Comparison of ENCODE assay signal across 8 cellular contexts in genomic region chr10:119209736-119210355, GRCh38. TPM values are rescaled to one million over a fixed set of nuclear protein-coding genes. Genes with fewer than 3 reads are reported as not detected.
DNase-seq lines count a peak whose midpoint lies in the region; ATAC-seq and TF ChIP-seq lines count a peak whose summit lies in the region.

No MANE protein-coding gene starts in this region.

- H3K4me1 ChIP-seq in heart right ventricle, result peaks cover 6 to 80% (median 74%) of the 10 kb centered on the region in 9 donors
- peaks cover 17 to 45% of the 10 kb centered on the region in 2 donors for H3K4me1 ChIP-seq in ascending aorta
- H3K4me1 ChIP-seq in mesodermal cell (ENCODE audit: control insufficient read depth, insufficient read depth, low read length, poor library complexity, severe bottlenecking), result peaks cover 49% of the 10 kb centered on the region
- peaks cover 0 to 11% of the 10 kb centered on the region in 2 donors for H3K4me1 ChIP-seq in aorta (ENCODE audit: control insufficient read depth in 1 of 2, insufficient read depth in 2 of 2, low read length in 2 of 2)
- H3K4me1 ChIP-seq in SJCRH30, result peaks cover 4% of the 10 kb centered on the region; the same call in 1 of the 2 replicates

- no peaks in the 10 kb centered on the region for H3K27me3 ChIP-seq in heart right ventricle
- H3K27me3 ChIP-seq in ascending aorta, result no peaks in the 10 kb centered on the region
- no peaks in the 10 kb centered on the region for H3K27me3 ChIP-seq in aorta (ENCODE audit: control insufficient read depth in 1 of 2, insufficient read depth in 2 of 2, low read length in 1 of 2)
- no peaks in the 10 kb centered on the region for H3K27me3 ChIP-seq in SJCRH30

- H3K9me3 ChIP-seq in heart right ventricle (no peaks in the 10 kb centered on the region), ascending aorta (no peaks in the 10 kb centered on the region), mesodermal cell (ENCODE audit: control insufficient read depth, low read length) (no peaks in the 10 kb centered on the region), aorta (ENCODE audit: control insufficient read depth, low read length) (no peaks in the 10 kb centered on the region), SJCRH30 (replicated peaks) (no peaks in the 10 kb centered on the region)

- intact Hi-C loops in heart right ventricle (cut with DNase I) (loop anchor here in 8 of 10 donors (2.0 to 10.0 kb wide), 9 partner anchors 42 to 235 kb away; no protein-coding TSS in a partner anchor), left ventricle myocardium superior (cut with micrococcal nuclease) (loop anchor here (10.0 kb wide), 1 partner anchor 205 kb away; no protein-coding TSS in a partner anchor), ascending aorta (cut with DNase I) (loop anchor here (1.0 to 10.0 kb wide), 4 partner anchors 37 to 445 kb away; partner anchors contain the start of genes BAG3 and TIAL1), aorta (cut with DNase I) (loop anchor here (5.0 kb wide), 3 partner anchors 42 to 207 kb away; no protein-coding TSS in a partner anchor)

- TF ChIP-seq CTCF in heart right ventricle (IDR thresholded peaks at IDR 0.05) (peak in 2 of 9 donors; percentile 0 to 6), ascending aorta (IDR thresholded peaks at IDR 0.05) (no peak)

- ATAC-seq in heart right ventricle (no peak), left ventricle myocardium superior (no peak), aorta (ENCODE audit: low FRiP score) (no peak)

- WGBS in heart right ventricle, 2 donors, result 24 to 27% methylated on average over 9 of the region's 9 CpGs
- 6 to 18% methylated on average over 3 to 5 of the region's 9 CpGs for WGBS in mesodermal cell (ENCODE audit: insufficient coverage in 2 of 2), 2 experiments
- 1 to 4% methylated on average over 9 of the region's 9 CpGs for WGBS in aorta, 2 donors

- peaks cover 0 to 21% (median 0%) of the 10 kb centered on the region in 9 donors for H3K36me3 ChIP-seq in heart right ventricle
- H3K36me3 ChIP-seq in ascending aorta, result no peaks in the 10 kb centered on the region
- H3K36me3 ChIP-seq in mesodermal cell (ENCODE audit: control insufficient read depth, insufficient read depth, low read length), result no peaks in the 10 kb centered on the region
- no peaks in the 10 kb centered on the region for H3K36me3 ChIP-seq in aorta (ENCODE audit: control insufficient read depth in 1 of 2, insufficient read depth in 2 of 2, low read length in 1 of 2)
- H3K36me3 ChIP-seq in SJCRH30, result no peaks in the 10 kb centered on the region

- H3K27ac ChIP-seq in heart right ventricle (peak overlapping the region; percentile 84 to 100 (median 98)), ascending aorta (peak overlapping the region; percentile 95 to 97), mesodermal cell (ENCODE audit: low read depth, low read length, severe bottlenecking) (no peak overlapping the region), aorta (ENCODE audit: low read depth in 1 of 2, low read length in 2 of 2) (peak overlapping the region; percentile 57 to 89), SJCRH30 (no peak overlapping the region)

- peak overlapping the region; percentile 72 to 99 (median 95) for H3K4me3 ChIP-seq in heart right ventricle
- peak overlapping the region; percentile 91 to 99 for H3K4me3 ChIP-seq in ascending aorta
- H3K4me3 ChIP-seq in mesodermal cell (ENCODE audit: extremely low read depth, insufficient read depth, low read length, poor library complexity, severe bottlenecking), result peak overlapping the region; percentile 73
- H3K4me3 ChIP-seq in aorta (ENCODE audit: low read length in 2 of 2), result peak overlapping the region; percentile 65 to 89
- no peak overlapping the region for H3K4me3 ChIP-seq in SJCRH30

- DNase-seq in heart right ventricle (no peak), left ventricle myocardium superior (no peak), ascending aorta (ENCODE audit: low spot score in 2 of 2) (no peak), aorta (peak in 1 of 2 donors; percentile 9), SJCRH30 (no peak), DMS153 treated with DMSO at 0.1 percent for 48 hours (lab: John Stamatoyannopoulos, UW; ENCODE audit: unreplicated experiment) (no peak), NCI-H1092 treated with DMSO at 0.1 percent for 48 hours (lab: John Stamatoyannopoulos, UW) (no peak)

RNA-seq across cellular contexts. Expression of gene GRK5, which starts 2.5 kb away (rescaled TPM):
- total RNA-seq in heart right ventricle, result 10 to 100 TPM; 11.8 to 80.5 (median 32.5) TPM
- 10 to 100 TPM; 19.4 to 20.2 TPM for polyA plus RNA-seq in heart right ventricle
- total RNA-seq in left ventricle myocardium superior, result 43.4 TPM
- 75.5 TPM for total RNA-seq in ascending aorta
- 23.7 TPM for polyA plus RNA-seq in mesodermal cell (2013, experiment 1 of 2)
- 20.1 TPM for polyA plus RNA-seq in mesodermal cell (2013, experiment 2 of 2)
- 100 to 1,000 TPM in 1 of 2 donors, 10 to 100 TPM in 1; 73.8 to 112 TPM for total RNA-seq in aorta
- 100 to 1,000 TPM in 1 of 2 donors, 10 to 100 TPM in 1; 98.7 to 104 TPM for polyA plus RNA-seq in aorta
- 4.4 and 4.7 TPM in 2 replicates for total RNA-seq in SJCRH30 (2014; rRNA removed; shearing (Covaris generic))

RNA-seq across cellular contexts. Expression of gene PRDX3, which starts 31.2 kb away (rescaled TPM):
- 100 to 1,000 TPM; 217 to 323 (median 286) TPM for total RNA-seq in heart right ventricle
- polyA plus RNA-seq in heart right ventricle, result 100 to 1,000 TPM in 1 of 2 donors, 10 to 100 TPM in 1; 75.4 to 185 TPM
- 288 TPM for total RNA-seq in left ventricle myocardium superior
- total RNA-seq in ascending aorta, result 34.9 TPM
- 239 TPM for polyA plus RNA-seq in mesodermal cell (2013, experiment 1 of 2)
- 238 TPM for polyA plus RNA-seq in mesodermal cell (2013, experiment 2 of 2)
- 10 to 100 TPM; 76.3 to 81.8 TPM for total RNA-seq in aorta
- 100 to 1,000 TPM; 101 to 158 TPM for polyA plus RNA-seq in aorta
- total RNA-seq in SJCRH30 (2014; rRNA removed; shearing (Covaris generic)), result 235 and 239 TPM in 2 replicates

RNA-seq across cellular contexts. Expression of gene SFXN4, which starts 44.3 kb away (rescaled TPM):
- total RNA-seq in heart right ventricle (10 to 100 TPM; 32.3 to 53.1 (median 43.3) TPM), left ventricle myocardium superior (43.0 TPM), ascending aorta (13.7 TPM), aorta (10 to 100 TPM; 11.6 to 13.4 TPM)
- polyA plus RNA-seq in heart right ventricle (10 to 100 TPM; 65.6 to 95.2 TPM), aorta (10 to 100 TPM; 20.7 to 49.8 TPM)
- polyA plus RNA-seq in mesodermal cell (2013, experiment 1 of 2), result 9.5 TPM
- polyA plus RNA-seq in mesodermal cell (2013, experiment 2 of 2), result 7.7 TPM
- total RNA-seq in SJCRH30 (2014; rRNA removed; shearing (Covaris generic)), result 31.4 and 32.1 TPM in 2 replicates

Comparison
In these comparisons a context has a peak if more than half of its experiments do, and no peak if none do; other contexts are left out.
1. H3K27ac ChIP-seq: peak in heart right ventricle (10 of 10), ascending aorta (2 of 2) and aorta (2 of 2); none in mesodermal cell (single experiment) and SJCRH30 (single experiment).